ENCODE assay signal across 12 cellular contexts in the genomic region with DNA sequence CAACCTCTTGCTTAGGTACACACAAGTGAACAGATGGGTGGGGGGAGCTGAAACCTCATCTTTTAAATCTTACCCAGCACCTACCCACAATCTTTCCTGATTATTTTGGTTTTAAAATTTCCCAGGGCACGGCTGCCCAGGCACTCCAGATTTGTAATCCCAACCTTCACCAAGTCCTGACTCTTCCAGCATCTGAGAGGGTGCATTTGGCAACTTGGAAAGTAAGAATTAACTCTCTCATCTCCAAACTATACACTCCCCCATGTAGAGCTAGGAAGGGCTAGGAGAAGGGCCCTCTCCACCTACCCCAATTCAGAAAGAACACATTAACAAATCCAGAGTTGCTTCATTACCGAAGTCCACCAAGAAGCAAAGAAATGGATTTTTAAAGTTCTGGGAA. TPM values are rescaled to one million over a fixed set of nuclear protein-coding genes. Genes with fewer than 3 reads are reported as not detected.
DNase-seq lines count a peak whose midpoint lies in the region; ATAC-seq, FAIRE-seq and TF ChIP-seq lines count a peak whose summit lies in the region.
"Had no signal": no experiment of that assay in that cellular context is flagged by ENCODE, and none has a peak within 500 bp of the region (broad histone marks: within the 10 kb centered on the region; RNA-seq: fewer than 3 reads in every experiment).

No MANE protein-coding gene starts in this region.

- no peak for ATAC-seq in GM21515 (IDR thresholded peaks at IDR 0.05; ENCODE audit: unreplicated experiment)

- H3K36me3 Mint-ChIP-seq in HFFc6 (ENCODE audit: low read depth) = peaks cover 23% of the 10 kb centered on the region

- H3K9ac ChIP-seq in smooth muscle cell (ENCODE audit: low read depth) = peak overlapping the region; percentile 85

- H3F3A ChIP-seq in smooth muscle cell (ENCODE audit: low read depth) = peaks cover 29% of the 10 kb centered on the region

- no peak overlapping the region for H2AFZ ChIP-seq in smooth muscle cell (ENCODE audit: low read depth)

- 41% methylated on average over 2 of the region's 2 CpGs for WGBS in smooth muscle cell (ENCODE audit: low lambda C conversion rate)

- H3K27ac Mint-ChIP-seq in HFFc6 = peak overlapping the region; percentile 83
- H3K27ac Mint-ChIP-seq: activated B cell treated with CpG ODN at 0.5 μM for 24 hours, naive B cell had no signal

- peaks cover 61% of the 10 kb centered on the region for H3K4me1 Mint-ChIP-seq in HFFc6 (ENCODE audit: low read depth)
- H3K4me1 Mint-ChIP-seq: activated B cell treated with CpG ODN at 0.5 μM for 24 hours, naive B cell had no signal

- peak overlapping the region; percentile 89 for H3K4me2 ChIP-seq in smooth muscle cell

- H3K27me3 Mint-ChIP-seq in HFFc6 (ENCODE audit: insufficient read depth) = no peaks in the 10 kb centered on the region; the same call in 1 of the 2 replicates

- no peaks in the 10 kb centered on the region for H3K9me3 ChIP-seq in smooth muscle cell (replicated peaks; ENCODE audit: low read depth)

- peak overlapping the region; percentile 57 for H3K4me3 ChIP-seq in bronchial epithelial cell (ENCODE audit: low read depth, low read length)
- peak overlapping the region; percentile 77 for H3K4me3 ChIP-seq in smooth muscle cell

- H3K27ac ChIP-seq in layer of hippocampus (ENCODE audit: low read depth, low read length) (peak overlapping the region; percentile 59), smooth muscle cell (ENCODE audit: low read depth) (peak overlapping the region; percentile 93)

- H3K9me3 Mint-ChIP-seq in HFFc6 = peaks cover 17% of the 10 kb centered on the region

- H3K79me2 ChIP-seq in smooth muscle cell (ENCODE audit: low read depth) = peaks cover 63% of the 10 kb centered on the region

- no peaks in the 10 kb centered on the region for H3K27me3 ChIP-seq in bronchial epithelial cell (ENCODE audit: control insufficient read depth, insufficient read depth, low read length)
- no peaks in the 10 kb centered on the region for H3K27me3 ChIP-seq in layer of hippocampus (ENCODE audit: control insufficient read depth, insufficient read depth, low read length)
- no peaks in the 10 kb centered on the region for H3K27me3 ChIP-seq in smooth muscle cell (ENCODE audit: low read depth)

- H4K20me1 ChIP-seq in smooth muscle cell (ENCODE audit: low read depth) = peaks cover 24% of the 10 kb centered on the region

- no peak for FAIRE-seq in bronchial epithelial cell (lab: Jason Lieb, UNC)
- FAIRE-seq: colon, G401.6 had no signal

- peak overlapping the region; percentile 92 for H3K4me3 Mint-ChIP-seq in HFFc6
- H3K4me3 Mint-ChIP-seq: activated B cell treated with CpG ODN at 0.5 μM for 24 hours, naive B cell had no signal

- H3K36me3 ChIP-seq in bronchial epithelial cell (ENCODE audit: control insufficient read depth, insufficient read depth, low read length) (no peaks in the 10 kb centered on the region), smooth muscle cell (ENCODE audit: low read depth) (no peaks in the 10 kb centered on the region)

- no peak for DNase-seq in HFFc6
- peak; percentile 14 for DNase-seq in bronchial epithelial cell (ENCODE audit: low read depth)
- DNase-seq in smooth muscle cell (lab: John Stamatoyannopoulos, UW; ENCODE audit: unreplicated experiment) = no peak
- no peak for DNase-seq in activated CD4-positive, CD25-positive, alpha-beta regulatory T cell (lab: John Stamatoyannopoulos, UW)
- no peak for DNase-seq in occipital lobe (lab: John Stamatoyannopoulos, UW)
- no peak for DNase-seq in dermis blood vessel endothelial cell
- DNase-seq: activated B cell treated with CpG ODN at 0.5 μM for 24 hours, naive B cell had no signal

- peaks cover 40% of the 10 kb centered on the region for H3K4me1 ChIP-seq in smooth muscle cell (ENCODE audit: low read depth)

- no peak for TF ChIP-seq CTCF in HFFc6 (IDR thresholded peaks at IDR 0.05)
- TF ChIP-seq CTCF in bronchial epithelial cell (IDR thresholded peaks at IDR 0.05; ENCODE audit: insufficient read depth, low read length, severe bottlenecking) = no peak
- no peak for TF ChIP-seq CTCF in smooth muscle cell (IDR thresholded peaks at IDR 0.05; ENCODE audit: borderline replicate concordance, insufficient read depth, poor library complexity, severe bottlenecking)

RNA-seq across cellular contexts. Expression of a gene that starts 41.7 kb away (rescaled TPM):
- total RNA-seq in HFFc6 (2021; fragmentation: NEBNext Ultra II Directional; extraction: Animal tissue kit (Norgen Biotek cat#: 25700)) = 10 to 100 TPM; 14.0 to 21.7 (median 18.4) TPM
- total RNA-seq in bronchial epithelial cell (1.4 and 2.4 TPM in 2 replicates), smooth muscle cell (49.9 and 68.9 TPM in 2 replicates), occipital lobe (87.5 TPM), dermis blood vessel endothelial cell (2.5 and 3.2 TPM in 2 replicates)
- 7.8 and 13.3 TPM in 2 replicates for polyA plus RNA-seq in smooth muscle cell
